ENCODE assay signal across 35 cellular contexts in genomic region chr3:107247116-107247515, GRCh38.
"Had no signal": no experiment of that assay in that cellular context is flagged by ENCODE, and none has a peak within 500 bp of the region (broad histone marks: within the 10 kb centered on the region; RNA-seq: fewer than 3 reads in every experiment).

No MANE protein-coding gene starts in this region.

- H3K4me3 ChIP-seq: MG63 had no signal

- H3K27me3 ChIP-seq: MG63 had no signal

- DNase-seq: Kasumi-1, MG63, MM.1S, MV-4-11, NCI-H1048, NCI-H1092, NCI-H1092 treated with DMSO at 0.1 percent for 48 hours, NCI-H1105, NCI-H1105 treated with DMSO at 0.1 percent for 48 hours, NCI-H1417, NCI-H1417 treated with DMSO at 0.1 percent for 48 hours, NCI-H1436, NCI-H1436 treated with DMSO at 0.1 percent for 48 hours, NCI-H146, NCI-H1694, NCI-H1694 treated with DMSO at 0.1 percent for 48 hours, NCI-H187, NCI-H187 treated with DMSO at 0.1 percent for 48 hours, NCI-H1930, NCI-H2029, NCI-H2029 treated with DMSO at 0.1 percent for 48 hours, NCI-H2081, NCI-H2081 treated with DMSO at 0.1 percent for 48 hours, NCI-H2107, NCI-H2171, NCI-H2171 treated with DMSO at 0.1 percent for 48 hours, NCI-H2227 treated with DMSO at 0.1 percent for 48 hours, NCI-H226, NCI-H345, NCI-H446, NCI-H446 treated with DMSO at 0.1 percent for 48 hours, NCI-H510A, NCI-H510A treated with DMSO at 0.1 percent for 48 hours, NCI-H524, NCI-H524 treated with DMSO at 0.1 percent for 48 hours had no signal

- H3K9me3 ChIP-seq: MG63 had no signal
